8 cellular contexts compared by ENCODE assay signal in genomic region chr1:236685917-236686814, GRCh38. TPM values are rescaled to one million over a fixed set of nuclear protein-coding genes. Genes with fewer than 3 reads are reported as not detected.
DNase-seq lines count a peak whose midpoint lies in the region; ATAC-seq and TF ChIP-seq lines count a peak whose summit lies in the region.

Gene ACTN2 (plus strand): TSS chr1:236686499. CDS start chr1:236686674, 175 bp downstream.

- peak within 1 kb of the TSS; percentile 75 for H4K8ac ChIP-seq in mesenchymal stem cell (ENCODE audit: low read length)

- 9% methylated on average over 60 of the region's 93 CpGs for WGBS in mesenchymal stem cell

- H3K14ac ChIP-seq in mesenchymal stem cell (ENCODE audit: low read length in 2 of 2) = peak within 1 kb of the TSS in 1 of 2 experiments; percentile 62

- H2BK5ac ChIP-seq in mesenchymal stem cell (ENCODE audit: low read depth, low read length, poor library complexity, severe bottlenecking) = no peak within 1 kb of the TSS

- H2BK12ac ChIP-seq in mesenchymal stem cell (ENCODE audit: low read length in 2 of 2) = peak within 1 kb of the TSS in 1 of 2 experiments; percentile 49

- ATAC-seq in CD8-positive, alpha-beta T cell = peak; percentile 86
- ATAC-seq in GM21528 (IDR thresholded peaks at IDR 0.05; ENCODE audit: low FRiP score, unreplicated experiment) = peak; percentile 72

- peak within 1 kb of the TSS; percentile 72 for H3K4me2 ChIP-seq in mesenchymal stem cell (ENCODE audit: low read length, poor library complexity, severe bottlenecking)

- H2AK5ac ChIP-seq in mesenchymal stem cell (ENCODE audit: low read length, severe bottlenecking) = no peak within 1 kb of the TSS

- no peak within 1 kb of the TSS for H2BK120ac ChIP-seq in mesenchymal stem cell (ENCODE audit: low read depth, low read length)

- H3K18ac ChIP-seq in mesenchymal stem cell (ENCODE audit: low read depth in 1 of 2, low read length in 2 of 2) = peak within 1 kb of the TSS in 1 of 2 experiments; percentile 64

- no peak within 1 kb of the TSS for H2BK15ac ChIP-seq in mesenchymal stem cell (ENCODE audit: low read depth, poor library complexity, severe bottlenecking)

- peak within 1 kb of the TSS; percentile 71 for H3K4me3 Mint-ChIP-seq in CD8-positive, alpha-beta T cell

- peaks cover 12% of the 10 kb centered on the region for H3K4me1 ChIP-seq in CD8-positive, alpha-beta T cell (ENCODE audit: insufficient read depth, low read length)
- peaks cover 9% of the 10 kb centered on the region for H3K4me1 ChIP-seq in mesenchymal stem cell (ENCODE audit: control insufficient read depth, insufficient read depth, low read depth, low read length)

- peak within 1 kb of the TSS; percentile 15 for H3K9ac ChIP-seq in mesenchymal stem cell (ENCODE audit: low read length)

- peak; percentile 8 to 57 (median 29) for DNase-seq in CD8-positive, alpha-beta T cell
- peak; percentile 67 for DNase-seq in MG63
- DNase-seq in activated CD4-positive, alpha-beta T cell treated with anti-CD3 and anti-CD28 coated beads, Interleukin-2, amount 50 U/mL, for 1 hour = peak; percentile 39
- peak; percentile 75 for DNase-seq in ecto neural progenitor cell (ENCODE audit: low spot score)
- DNase-seq in mesenchymal stem cell = peak; percentile 5
- peak; percentile 38 for DNase-seq in stimulated activated CD8-positive, alpha-beta memory T cell treated with anti-CD3 and anti-CD28 coated beads, Interleukin-15, amount 100 ng/mL, for 24 hours (ENCODE audit: low read depth)
- no peak for DNase-seq in HuH-7.5 (ENCODE audit: low spot score)

- TF ChIP-seq CTCF in CD8-positive, alpha-beta T cell (IDR thresholded peaks at IDR 0.05) = no peak

- H3K36me3 ChIP-seq in CD8-positive, alpha-beta T cell (ENCODE audit: insufficient read depth, low read length) = no peaks in the 10 kb centered on the region
- H3K36me3 ChIP-seq in MG63 (no peaks in the 10 kb centered on the region), mesenchymal stem cell (ENCODE audit: control insufficient read depth in 1 of 2, insufficient read depth in 2 of 2, low read depth in 1 of 2, low read length in 2 of 2) (no peaks in the 10 kb centered on the region)

- H3K27me3 Mint-ChIP-seq in CD8-positive, alpha-beta T cell (ENCODE audit: low read depth) = peaks cover 42% of the 10 kb centered on the region

- H3K36me3 Mint-ChIP-seq in CD8-positive, alpha-beta T cell = no peaks in the 10 kb centered on the region

- H3K4me1 Mint-ChIP-seq in CD8-positive, alpha-beta T cell (ENCODE audit: low read depth) = peaks cover 15% of the 10 kb centered on the region

- H3K9me3 Mint-ChIP-seq in CD8-positive, alpha-beta T cell = peaks cover 5% of the 10 kb centered on the region

- peak within 1 kb of the TSS; percentile 47 for H3K4me3 ChIP-seq in CD8-positive, alpha-beta T cell (ENCODE audit: low read depth, low read length)
- peak within 1 kb of the TSS; percentile 28 for H3K4me3 ChIP-seq in MG63
- H3K4me3 ChIP-seq in mesenchymal stem cell (ENCODE audit: insufficient read depth in 1 of 2, low read depth in 1 of 2, low read length in 2 of 2) = peak within 1 kb of the TSS; percentile 51 to 65

- peak within 1 kb of the TSS; percentile 13 for H3K27ac Mint-ChIP-seq in CD8-positive, alpha-beta T cell

- POLR2A ChIA-PET in CD8-positive, alpha-beta T cell (lab: Charles Lee) = no interaction called here

- H3K27ac ChIP-seq in CD8-positive, alpha-beta T cell (ENCODE audit: low read depth, low read length) = no peak within 1 kb of the TSS
- no peak within 1 kb of the TSS for H3K27ac ChIP-seq in mesenchymal stem cell (ENCODE audit: low read length, poor library complexity, severe bottlenecking)

- no peak within 1 kb of the TSS for H3K23ac ChIP-seq in mesenchymal stem cell (ENCODE audit: low read length in 2 of 2)

- no peak within 1 kb of the TSS for H3K4ac ChIP-seq in mesenchymal stem cell (ENCODE audit: low read depth in 1 of 2, low read length in 2 of 2)

- no peaks in the 10 kb centered on the region for H3K79me1 ChIP-seq in mesenchymal stem cell (replicated peaks; ENCODE audit: low read length, poor library complexity, severe bottlenecking)

- intact Hi-C loops in CD8-positive, alpha-beta T cell (cut with DNase I, micrococcal nuclease) = no loop called here

- CTCF ChIA-PET in CD8-positive, alpha-beta T cell (lab: Charles Lee) = no interaction called here

- no peak within 1 kb of the TSS for H4K91ac ChIP-seq in mesenchymal stem cell (ENCODE audit: low read length)

- H3K27me3 ChIP-seq in CD8-positive, alpha-beta T cell (ENCODE audit: insufficient read depth, low read length) = peaks cover 4% of the 10 kb centered on the region
- peaks cover 26% of the 10 kb centered on the region for H3K27me3 ChIP-seq in MG63
- peaks cover 32 to 41% of the 10 kb centered on the region in 2 experiments for H3K27me3 ChIP-seq in mesenchymal stem cell (ENCODE audit: control insufficient read depth in 1 of 2, insufficient read depth in 1 of 2, low read length in 2 of 2)

- peak within 1 kb of the TSS; percentile 83 for H2AFZ ChIP-seq in mesenchymal stem cell (ENCODE audit: low read depth, low read length)

- H3K9me3 ChIP-seq in CD8-positive, alpha-beta T cell (ENCODE audit: low read length) = no peaks in the 10 kb centered on the region
- H3K9me3 ChIP-seq in MG63 (no peaks in the 10 kb centered on the region), mesenchymal stem cell (ENCODE audit: control insufficient read depth, low read length) (no peaks in the 10 kb centered on the region)

RNA-seq across cellular contexts. Expression of gene ACTN2, which starts in this region (rescaled TPM):
- total RNA-seq in CD8-positive, alpha-beta T cell = not detected
- total RNA-seq in MG63 (2014; rRNA removed; shearing (Covaris generic); ENCODE audit: low replicate concordance) = 0.07 TPM in 1 of 2 replicates, not detected in the other
- polyA plus RNA-seq in mesenchymal stem cell (2013, experiment 1 of 2) = 0.07 TPM
- polyA plus RNA-seq in mesenchymal stem cell (2013, experiment 2 of 2) = 0.03 TPM

Comparison
In these comparisons a context has a peak if more than half of its experiments do, and no peak if none do; other contexts are left out.
1. Peak in DNase-seq, ATAC-seq and H3K4me3 ChIP-seq in CD8-positive, alpha-beta T cell; RNA of the gene not detected or under 1 TPM.
2. Peak in DNase-seq and H3K4me3 ChIP-seq in MG63; RNA of the gene not detected or under 1 TPM.